Comparison of ENCODE assay signal across 22 cellular contexts in the genomic region with DNA sequence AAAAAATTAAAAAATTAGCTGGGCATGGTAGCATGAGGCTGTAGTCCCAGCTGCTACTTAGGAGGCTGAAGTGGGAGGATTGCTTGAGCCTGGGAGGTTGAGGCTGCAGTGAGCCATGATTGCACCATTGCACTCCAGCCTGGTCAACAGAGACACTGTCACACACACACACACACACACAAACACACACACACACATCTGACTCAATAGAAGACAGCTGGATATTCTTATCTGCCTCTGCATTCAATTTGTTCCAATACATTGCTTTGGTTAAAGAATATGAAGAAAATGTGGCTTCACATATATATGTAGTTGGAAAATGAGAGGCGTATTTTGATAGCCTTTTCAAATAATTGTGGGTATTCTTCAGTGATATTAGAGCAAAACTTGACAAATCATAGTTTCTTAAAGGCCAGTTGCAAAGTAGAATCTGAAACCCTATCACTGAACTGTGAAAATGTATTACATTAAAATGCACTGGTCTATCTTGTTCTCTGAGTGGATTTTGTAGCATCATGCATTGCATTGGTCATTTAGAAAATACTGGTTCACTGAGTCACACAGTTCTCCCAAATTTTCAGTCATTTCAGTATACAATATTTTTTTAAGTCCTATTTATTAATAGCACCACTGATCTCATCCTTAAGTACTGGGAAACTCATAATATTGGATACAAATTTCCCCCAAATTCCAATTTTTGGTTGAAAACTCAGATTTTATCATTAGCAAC.
"Had no signal": no experiment of that assay in that cellular context is flagged by ENCODE, and none has a peak within 500 bp of the region (broad histone marks: within the 10 kb centered on the region; RNA-seq: fewer than 3 reads in every experiment).

No MANE protein-coding gene starts in this region.

- H3K4me1 ChIP-seq: prostate gland, testis, transverse colon had no signal

- H3K27me3 ChIP-seq: adrenal gland, neutrophil, pancreas, testis, transverse colon had no signal

- DNase-seq: activated CD4-positive, alpha-beta T cell treated with anti-CD3 and anti-CD28 coated beads for 4 hours; activated CD4-positive, alpha-beta T cell treated with anti-CD3 and anti-CD28 coated beads, Interleukin-2, amount 50 U/mL, for 4 hours; activated CD4-positive, CD25-positive, alpha-beta regulatory T cell; activated CD8-positive, alpha-beta memory T cell treated with anti-CD3 and anti-CD28 coated beads for 24 hours; activated effector memory CD4-positive, alpha-beta T cell treated with anti-CD3 and anti-CD28 coated beads, Interleukin-2, amount 50 U/mL, for 16 hours; activated naive CD4-positive, alpha-beta T cell treated with anti-CD3 and anti-CD28 coated beads for 36 hours; activated naive CD8-positive, alpha-beta T cell treated with anti-CD3 and anti-CD28 coated beads for 36 hours; activated T-cell treated with anti-CD3 and anti-CD28 coated beads, Interleukin-2, amount 50 U/mL, for 1 hour; adrenal gland; aorta; cortex of kidney; left ventricle myocardium inferior; mucosa of descending colon; pancreas; stimulated activated CD4-positive, alpha-beta T cell treated with anti-CD3 and anti-CD28 coated beads, Interleukin-15, amount 100 ng/mL, for 24 hours; stimulated activated naive CD4-positive, alpha-beta T cell; T-helper 1 cell; testis; transverse colon had no signal

- H3K36me3 ChIP-seq: adrenal gland, left ventricle myocardium inferior, neutrophil, pancreas, prostate gland, transverse colon had no signal

- H3K9me3 ChIP-seq: adrenal gland, left ventricle myocardium inferior, mucosa of descending colon, neutrophil, pancreas, prostate gland, testis, transverse colon had no signal

- H3K27ac ChIP-seq: adrenal gland, left ventricle myocardium inferior, neutrophil, pancreas, prostate gland, testis, transverse colon had no signal

- ATAC-seq: mucosa of descending colon, pancreas had no signal

- H3K4me3 ChIP-seq: adrenal gland, left ventricle myocardium inferior, lung, mucosa of descending colon, pancreas, prostate gland, testis, transverse colon had no signal
